In genomic region chr1:41887365-41887764, GRCh38 we compare ENCODE assay signal across 20 cellular contexts. TPM values are rescaled to one million over a fixed set of nuclear protein-coding genes. Genes with fewer than 3 reads are reported as not detected.
DNase-seq lines count a peak whose midpoint lies in the region; ATAC-seq and TF ChIP-seq lines count a peak whose summit lies in the region.
"Had no signal": no experiment of that assay in that cellular context is flagged by ENCODE, and none has a peak within 500 bp of the region (broad histone marks: within the 10 kb centered on the region; RNA-seq: fewer than 3 reads in every experiment).

No MANE protein-coding gene starts in this region.

- no peaks in the 10 kb centered on the region for H3K9me3 ChIP-seq in Panc1 (ENCODE audit: control insufficient read depth, insufficient read depth, low read depth, low read length)
- no peaks in the 10 kb centered on the region for H3K9me3 ChIP-seq in SJCRH30 (replicated peaks)
- H3K9me3 ChIP-seq: BE2C had no signal

- no peaks in the 10 kb centered on the region for H3K36me3 Mint-ChIP-seq in immature natural killer cell
- H3K36me3 Mint-ChIP-seq in osteocyte (ENCODE audit: unreplicated experiment), result no peaks in the 10 kb centered on the region
- H3K36me3 Mint-ChIP-seq: CD4-positive, CD25-positive, alpha-beta regulatory T cell; IgD-negative memory B cell had no signal

- H3K27ac Mint-ChIP-seq in immature natural killer cell (peak overlapping the region; percentile 34 to 96 (median 69)), osteocyte (ENCODE audit: unreplicated experiment) (no peak overlapping the region)
- H3K27ac Mint-ChIP-seq: GM23338 had no signal

- H3K27me3 ChIP-seq in Panc1 (ENCODE audit: control insufficient read depth, insufficient read depth, low read length) (no peaks in the 10 kb centered on the region), SJCRH30 (no peaks in the 10 kb centered on the region)
- H3K27me3 ChIP-seq: BE2C had no signal

- in situ Hi-C loops in Panc1 (cut with HindIII; ENCODE audit: low pct_unique_long_range_greater_than_20kb, low sequenced_read_pairs), result no loop called here

- H3K27ac ChIP-seq in Panc1 (ENCODE audit: low read length), result 0 out of 2 replicates have a peak overlapping the region, but pooled peaks have one; percentile 9
- H3K27ac ChIP-seq in SJCRH30, result no peak overlapping the region

- intact Hi-C loops in Panc1 (cut with micrococcal nuclease; ENCODE audit: unreplicated experiment), result no loop called here

- H3K4me1 ChIP-seq in Panc1 (ENCODE audit: control insufficient read depth, insufficient read depth, low read length), result peaks cover 20% of the 10 kb centered on the region
- H3K4me1 ChIP-seq in SJCRH30, result peaks cover 5% of the 10 kb centered on the region
- H3K4me1 ChIP-seq: BE2C had no signal

- no peak for ATAC-seq in Panc1
- ATAC-seq: GM23338, HepG2 had no signal

- no peak overlapping the region for H3K4me3 ChIP-seq in Panc1 (ENCODE audit: low read depth in 2 of 2, low read length in 2 of 2)
- H3K4me3 ChIP-seq in SJCRH30, result no peak overlapping the region
- H3K4me3 ChIP-seq: GM23338 had no signal

- DNase-seq in activated effector memory CD4-positive, alpha-beta T cell treated with anti-CD3 and anti-CD28 coated beads, Interleukin-2, amount 50 U/mL, for 16 hours, result peak; percentile 9
- no peak for DNase-seq in activated effector memory CD4-positive, alpha-beta T cell treated with Interleukin-2 at 50 U/mL for 16 hours
- DNase-seq in Panc1 (ENCODE audit: low read depth, low spot score) (no peak), immature natural killer cell (no peak), osteocyte (ENCODE audit: extremely low spot score, unreplicated experiment) (peak; percentile 34), cerebellar cortex (ENCODE audit: low spot score) (no peak), SJCRH30 (no peak)
- DNase-seq: ACHN; BE2C; C1 segment of cervical spinal cord; CD4-positive, CD25-positive, alpha-beta regulatory T cell; CD8-positive, alpha-beta memory T cell; COR-L47; DMS153; DMS79; GF-D8; HCEC 1CT had no signal

- BruUV-seq in Panc1 (replicated peaks; lab: Mats Ljungman, UMichigan), result no TSS peak

- peak overlapping the region in 4 of 5 donors; percentile 4 to 51 (median 29) for H3K4me3 Mint-ChIP-seq in immature natural killer cell
- no peak overlapping the region for H3K4me3 Mint-ChIP-seq in osteocyte (ENCODE audit: unreplicated experiment)
- H3K4me3 Mint-ChIP-seq: CD4-positive, CD25-positive, alpha-beta regulatory T cell; CD8-positive, alpha-beta memory T cell; GM23338; IgD-negative memory B cell had no signal

- TF ChIP-seq CTCF in Panc1 (IDR thresholded peaks at IDR 0.05) (no peak), osteocyte (IDR thresholded peaks at IDR 0.05) (no peak)

- POLR2A ChIA-PET in Panc1 (lab: Charles Lee), result interaction anchor here (0.7 kb wide), 1 partner anchor 247 kb away, joined by 3 read pairs; no protein-coding TSS in a partner anchor

- H3K9me3 Mint-ChIP-seq in immature natural killer cell (no peaks in the 10 kb centered on the region), osteocyte (ENCODE audit: unreplicated experiment) (no peaks in the 10 kb centered on the region)
- H3K9me3 Mint-ChIP-seq: CD4-positive, CD25-positive, alpha-beta regulatory T cell; CD8-positive, alpha-beta memory T cell; GM23338; IgD-negative memory B cell had no signal

- H3K36me3 ChIP-seq in Panc1 (ENCODE audit: control insufficient read depth, insufficient read depth, low read length), result no peaks in the 10 kb centered on the region
- H3K36me3 ChIP-seq in SJCRH30, result no peaks in the 10 kb centered on the region
- H3K36me3 ChIP-seq: BE2C had no signal

- H3K27me3 Mint-ChIP-seq in immature natural killer cell (ENCODE audit: low read depth in 3 of 3), result peaks cover 23 to 28% (median 25%) of the 10 kb centered on the region in 3 donors
- H3K27me3 Mint-ChIP-seq in osteocyte (ENCODE audit: unreplicated experiment), result no peaks in the 10 kb centered on the region
- H3K27me3 Mint-ChIP-seq: CD4-positive, CD25-positive, alpha-beta regulatory T cell; CD8-positive, alpha-beta memory T cell; IgD-negative memory B cell had no signal

- H3K4me1 Mint-ChIP-seq in immature natural killer cell (peaks cover 58 to 61% of the 10 kb centered on the region in 2 donors), osteocyte (ENCODE audit: unreplicated experiment) (no peaks in the 10 kb centered on the region)

- CTCF ChIA-PET in Panc1 (lab: Charles Lee), result interaction anchor here (0.7 kb wide), 1 partner anchor 16 kb away, joined by 3 read pairs; no protein-coding TSS in a partner anchor

RNA-seq across cellular contexts. Expression of gene HIVEP3, which starts 31.4 kb away (rescaled TPM):
- total RNA-seq in Panc1 (2021; ENCODE audit: unreplicated experiment) (6.0 TPM), osteocyte (0.78 and 0.97 TPM in 2 replicates)
- polyA plus RNA-seq in Panc1 (2012; ENCODE audit: insufficient read length), result 10.1 TPM
- 10 to 100 TPM in 2 of 3 donors, 1 to 10 TPM in 1; 9.8 to 24.1 (median 15.5) TPM for polyA plus RNA-seq in immature natural killer cell
- total RNA-seq in SJCRH30 (2014; rRNA removed; shearing (Covaris generic)), result 2.5 and 2.8 TPM in 2 replicates
- total RNA-seq: HepG2 had no signal

Comparison
In these comparisons a context has a peak if more than half of its experiments do, and no peak if none do; other contexts are left out.
1. DNase-seq: peak in activated effector memory CD4-positive, alpha-beta T cell treated with anti-CD3 and anti-CD28 coated beads, Interleukin-2, amount 50 U/mL, for 16 hours (single experiment) and osteocyte (single experiment); none in activated effector memory CD4-positive, alpha-beta T cell treated with Interleukin-2 at 50 U/mL for 16 hours (single experiment), Panc1 (single experiment), immature natural killer cell (0 of 3), cerebellar cortex (single experiment) and SJCRH30 (0 of 2).